14 cellular contexts compared by ENCODE assay signal in the genomic region with DNA sequence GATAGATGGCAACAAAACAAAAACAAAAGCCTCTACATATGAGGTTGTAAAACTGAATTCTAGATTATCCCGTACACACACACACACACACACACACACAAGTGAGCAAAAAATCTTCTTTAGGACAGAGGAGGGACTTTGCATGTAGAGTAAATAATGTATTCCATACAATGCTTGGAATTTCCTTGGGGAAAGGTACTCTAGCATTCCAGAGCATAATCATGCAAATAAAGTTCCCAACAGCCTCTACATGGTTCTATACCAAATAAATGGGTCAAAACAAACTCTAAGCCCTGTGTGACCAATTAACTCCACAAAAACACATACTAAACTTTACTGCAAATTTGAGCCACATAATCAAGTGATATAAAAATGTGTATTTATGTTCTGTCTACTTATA.
DNase-seq lines count a peak whose midpoint lies in the region; ATAC-seq and TF ChIP-seq lines count a peak whose summit lies in the region.
"Had no signal": no experiment of that assay in that cellular context is flagged by ENCODE, and none has a peak within 500 bp of the region (broad histone marks: within the 10 kb centered on the region; RNA-seq: fewer than 3 reads in every experiment).

No MANE protein-coding gene starts in this region.

- DNase-seq in SK-N-MC (ENCODE audit: low read depth, low spot score) (no peak), mesenchymal stem cell (no peak), neuronal stem cell (ENCODE audit: low spot score) (no peak), A673 (ENCODE audit: low spot score) (no peak), nephron progenitor cell (no peak)
- DNase-seq: BE2C; CD4-positive, alpha-beta memory T cell; DMS79; H7; KBM-7 had no signal

- ATAC-seq in GM18517 (IDR thresholded peaks at IDR 0.05; ENCODE audit: unreplicated experiment) (no peak), HG03378 (IDR thresholded peaks at IDR 0.05; ENCODE audit: unreplicated experiment) (no peak)

- no peaks in the 10 kb centered on the region for H3K27me3 Mint-ChIP-seq in nephron progenitor cell (ENCODE audit: low read depth, poor library complexity)

- H2BK120ac ChIP-seq in mesenchymal stem cell (ENCODE audit: low read depth, low read length) (no peak overlapping the region), neuronal stem cell (ENCODE audit: low read depth, low read length) (no peak overlapping the region)

- no peak overlapping the region for H2BK15ac ChIP-seq in mesenchymal stem cell (ENCODE audit: low read depth, poor library complexity, severe bottlenecking)
- H2BK15ac ChIP-seq in neuronal stem cell (ENCODE audit: low read length): no peak overlapping the region

- H3K4ac ChIP-seq in mesenchymal stem cell (ENCODE audit: low read depth in 1 of 2, low read length in 2 of 2): peak overlapping the region in 1 of 2 experiments; percentile 24
- H3K4ac ChIP-seq in neuronal stem cell (ENCODE audit: low read length): no peak overlapping the region

- H3K9me3 ChIP-seq in HUES6 (ENCODE audit: control insufficient read depth, insufficient read depth, low read depth, low read length) (no peaks in the 10 kb centered on the region), SK-N-MC (ENCODE audit: low read depth, low read length) (peaks cover under 1% of the 10 kb centered on the region; the same call in 1 of the 2 replicates), mesenchymal stem cell (ENCODE audit: control insufficient read depth, low read length) (peaks cover 4% of the 10 kb centered on the region), neuronal stem cell (replicated peaks in 1 of 2; ENCODE audit: control insufficient read depth in 2 of 2, insufficient read depth in 1 of 2, low read depth in 1 of 2, low read length in 2 of 2) (no peaks in the 10 kb centered on the region), A673 (ENCODE audit: low read depth, low read length, poor library complexity, severe bottlenecking) (no peaks in the 10 kb centered on the region)
- H3K9me3 ChIP-seq: BE2C had no signal

- H2AK5ac ChIP-seq in mesenchymal stem cell (ENCODE audit: low read length, severe bottlenecking) (no peak overlapping the region), neuronal stem cell (ENCODE audit: low read depth, low read length) (no peak overlapping the region)

- POLR2A ChIA-PET in A673 (lab: Charles Lee; ENCODE audit: low non-redundant PET): no interaction called here

- H2AFZ ChIP-seq in mesenchymal stem cell (ENCODE audit: low read depth, low read length) (no peak overlapping the region), neuronal stem cell (ENCODE audit: low read length) (peak overlapping the region; percentile 35)

- intact Hi-C loops in A673 (cut with micrococcal nuclease; ENCODE audit: unreplicated experiment): no loop called here

- H3K27ac ChIP-seq in HUES6 (ENCODE audit: low read depth, low read length) (0 out of 2 replicates have a peak overlapping the region, but pooled peaks have one; percentile 12), SK-N-MC (0 out of 2 replicates have a peak overlapping the region, but pooled peaks have one; percentile 10), mesenchymal stem cell (ENCODE audit: low read length, poor library complexity, severe bottlenecking) (no peak overlapping the region), neuronal stem cell (replicated peaks; ENCODE audit: low read length) (no peak overlapping the region), A673 (ENCODE audit: low read depth, low read length, poor library complexity, severe bottlenecking) (no peak overlapping the region)
- H3K27ac ChIP-seq: C4-2B had no signal

- H3K14ac ChIP-seq in mesenchymal stem cell (ENCODE audit: low read length in 2 of 2) (no peak overlapping the region), neuronal stem cell (ENCODE audit: low read length) (no peak overlapping the region)

- no peak overlapping the region for H3K4me3 Mint-ChIP-seq in nephron progenitor cell
- H3K4me3 Mint-ChIP-seq: CD4-positive, alpha-beta memory T cell had no signal

- WGBS in mesenchymal stem cell: 67% methylated on average over 1 of the region's 1 CpG
- no CpG with 5 or more reads among the region's 1 CpG for WGBS in neuronal stem cell (ENCODE audit: extremely low coverage in 2 of 2, insufficient read length in 2 of 2, insufficient replicate concordance in 1 of 2), 2 donors

- H2BK5ac ChIP-seq in mesenchymal stem cell (ENCODE audit: low read depth, low read length, poor library complexity, severe bottlenecking) (no peak overlapping the region), neuronal stem cell (ENCODE audit: low read length) (no peak overlapping the region)

- peak overlapping the region in 1 of 2 experiments; percentile 49 for H2BK12ac ChIP-seq in mesenchymal stem cell (ENCODE audit: low read length in 2 of 2)
- H2BK12ac ChIP-seq in neuronal stem cell (ENCODE audit: low read length): no peak overlapping the region

- CTCF ChIA-PET in A673 (lab: Charles Lee): no interaction called here

- no peak overlapping the region for H4K91ac ChIP-seq in mesenchymal stem cell (ENCODE audit: low read length)
- no peak overlapping the region for H4K91ac ChIP-seq in neuronal stem cell (ENCODE audit: low read depth, low read length, poor library complexity)

- TF ChIP-seq CTCF in A673 (conservative IDR thresholded peaks at IDR 0.05; ENCODE audit: low read depth, low read length) (no peak), nephron progenitor cell (IDR thresholded peaks at IDR 0.05) (no peak)

- H3K27ac Mint-ChIP-seq in nephron progenitor cell: no peak overlapping the region

- H3K9ac ChIP-seq in HUES6 (ENCODE audit: low read length) (no peak overlapping the region), SK-N-MC (ENCODE audit: insufficient read length) (no peak overlapping the region), mesenchymal stem cell (ENCODE audit: low read length) (peak overlapping the region; percentile 66), neuronal stem cell (ENCODE audit: low read depth, low read length, poor library complexity) (no peak overlapping the region)

- H3K18ac ChIP-seq in mesenchymal stem cell (ENCODE audit: low read depth in 1 of 2, low read length in 2 of 2) (no peak overlapping the region), neuronal stem cell (ENCODE audit: low read length) (no peak overlapping the region)

- peaks cover 4% of the 10 kb centered on the region for H3K36me3 Mint-ChIP-seq in nephron progenitor cell (ENCODE audit: low read depth)
- H3K36me3 Mint-ChIP-seq: CD4-positive, alpha-beta memory T cell had no signal

- H3K79me1 ChIP-seq in mesenchymal stem cell (replicated peaks; ENCODE audit: low read length, poor library complexity, severe bottlenecking) (no peaks in the 10 kb centered on the region), neuronal stem cell (ENCODE audit: low read depth, low read length) (peaks cover 2% of the 10 kb centered on the region)

- BruUV-seq in A673 (replicated peaks; lab: Mats Ljungman, UMichigan): no TSS peak

- H3K27me3 ChIP-seq in HUES6 (ENCODE audit: control insufficient read depth, insufficient read depth, low read length) (no peaks in the 10 kb centered on the region), mesenchymal stem cell (ENCODE audit: control insufficient read depth in 1 of 2, insufficient read depth in 1 of 2, low read length in 2 of 2) (no peaks in the 10 kb centered on the region), neuronal stem cell (ENCODE audit: control insufficient read depth in 3 of 3, insufficient read depth in 3 of 3, low read depth in 1 of 3, low read length in 3 of 3) (no peaks in the 10 kb centered on the region), A673 (replicated peaks; ENCODE audit: insufficient read depth, low read depth, low read length, poor library complexity) (no peaks in the 10 kb centered on the region)
- H3K27me3 ChIP-seq: BE2C had no signal

- H3K23ac ChIP-seq in mesenchymal stem cell (ENCODE audit: low read length in 2 of 2): no peak overlapping the region
- no peak overlapping the region for H3K23ac ChIP-seq in neuronal stem cell (ENCODE audit: low read depth, low read length, poor library complexity)

- H4K8ac ChIP-seq in mesenchymal stem cell (ENCODE audit: low read length): no peak overlapping the region
- H4K8ac ChIP-seq in neuronal stem cell (ENCODE audit: low read depth, low read length): no peak overlapping the region

- H3K9me3 Mint-ChIP-seq in nephron progenitor cell: peaks cover 16% of the 10 kb centered on the region

- H3K36me3 ChIP-seq in HUES6 (ENCODE audit: control insufficient read depth, insufficient read depth, low read length) (no peaks in the 10 kb centered on the region), SK-N-MC (ENCODE audit: insufficient read depth, low read length) (no peaks in the 10 kb centered on the region), mesenchymal stem cell (ENCODE audit: control insufficient read depth in 1 of 2, insufficient read depth in 2 of 2, low read depth in 1 of 2, low read length in 2 of 2) (no peaks in the 10 kb centered on the region), neuronal stem cell (replicated peaks in 1 of 2; ENCODE audit: control insufficient read depth in 2 of 2, insufficient read depth in 2 of 2, low read length in 2 of 2) (no peaks in the 10 kb centered on the region), A673 (ENCODE audit: insufficient read depth, low read length, poor library complexity, severe bottlenecking) (no peaks in the 10 kb centered on the region)
- H3K36me3 ChIP-seq: BE2C had no signal

- H3K4me3 ChIP-seq in HUES6 (ENCODE audit: low read depth, low read length): no peak overlapping the region
- H3K4me3 ChIP-seq in SK-N-MC: no peak overlapping the region
- no peak overlapping the region for H3K4me3 ChIP-seq in mesenchymal stem cell (ENCODE audit: insufficient read depth in 1 of 2, low read depth in 1 of 2, low read length in 2 of 2)
- no peak overlapping the region for H3K4me3 ChIP-seq in neuronal stem cell (ENCODE audit: low read length in 2 of 2)
- H3K4me3 ChIP-seq in A673 (ENCODE audit: low read depth, low read length, poor library complexity, severe bottlenecking): no peak overlapping the region

- H3K4me1 ChIP-seq in HUES6 (ENCODE audit: control insufficient read depth, insufficient read depth, low read length): peaks cover 15% of the 10 kb centered on the region
- no peaks in the 10 kb centered on the region for H3K4me1 ChIP-seq in mesenchymal stem cell (ENCODE audit: control insufficient read depth, insufficient read depth, low read depth, low read length)
- H3K4me1 ChIP-seq in neuronal stem cell (ENCODE audit: control insufficient read depth in 2 of 2, insufficient read depth in 1 of 2, low read depth in 1 of 2, low read length in 2 of 2): peaks cover 0 to 4% of the 10 kb centered on the region in 2 donors
- no peaks in the 10 kb centered on the region for H3K4me1 ChIP-seq in A673 (ENCODE audit: insufficient read depth, low read length, poor library complexity, severe bottlenecking)
- H3K4me1 ChIP-seq: BE2C had no signal

- H3K4me2 ChIP-seq in mesenchymal stem cell (ENCODE audit: low read length, poor library complexity, severe bottlenecking) (no peak overlapping the region), neuronal stem cell (ENCODE audit: insufficient read depth, low read length, poor library complexity, severe bottlenecking) (no peak overlapping the region)

- no peaks in the 10 kb centered on the region for H3K4me1 Mint-ChIP-seq in nephron progenitor cell
- H3K4me1 Mint-ChIP-seq: CD4-positive, alpha-beta memory T cell had no signal

Comparison
In these comparisons a context has a peak if more than half of its experiments do, and no peak if none do; other contexts are left out.
1. H3K27ac ChIP-seq: peak in HUES6 (single experiment) and SK-N-MC (single experiment); none in mesenchymal stem cell (single experiment), neuronal stem cell (single experiment) and A673 (single experiment).